Comparison of ENCODE assay signal across 1 cellular context in the genomic region with DNA sequence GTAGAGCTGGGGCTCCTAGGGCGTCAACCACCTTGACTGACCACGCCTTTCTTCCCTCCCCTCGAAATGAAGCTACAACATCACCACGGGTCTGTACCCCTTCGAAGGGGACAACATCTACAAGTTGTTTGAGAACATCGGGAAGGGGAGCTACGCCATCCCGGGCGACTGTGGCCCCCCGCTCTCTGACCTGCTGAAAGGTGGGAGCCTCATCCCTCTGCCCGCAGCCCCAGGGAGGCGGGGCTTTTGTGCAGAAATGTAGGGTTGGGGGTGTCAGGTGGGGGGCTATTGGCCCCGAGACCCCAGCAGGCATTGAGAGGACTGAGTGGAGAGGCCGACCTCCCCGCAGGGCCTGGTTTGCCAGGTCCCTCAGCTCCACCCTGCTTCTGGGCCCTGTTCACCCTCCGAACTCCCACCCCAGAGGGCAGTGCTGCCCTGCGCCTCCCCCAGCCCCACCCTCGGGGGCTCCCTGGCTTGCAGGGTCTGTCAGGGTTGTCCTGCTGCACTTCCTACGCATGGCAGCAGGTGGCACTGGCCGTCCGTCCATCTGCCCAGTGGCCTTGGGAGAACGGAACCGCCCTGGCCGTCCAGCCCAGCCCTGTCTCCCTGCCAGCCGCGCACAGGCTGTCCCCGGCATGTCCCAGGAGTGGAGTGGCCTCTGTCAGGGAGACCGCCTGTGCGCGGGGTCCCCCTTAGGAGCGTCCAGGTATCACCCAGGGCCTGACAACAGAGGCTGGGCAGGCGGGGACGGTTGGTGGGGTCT.
TF ChIP-seq lines count a peak whose summit lies in the region.

No MANE protein-coding gene starts in this region.

TF ChIP-seq in GM23338, 12 proteins besides CTCF, POLR2A, EP300 and RAD21 (continued from another document):
- TF ChIP-seq, protein P1, sequence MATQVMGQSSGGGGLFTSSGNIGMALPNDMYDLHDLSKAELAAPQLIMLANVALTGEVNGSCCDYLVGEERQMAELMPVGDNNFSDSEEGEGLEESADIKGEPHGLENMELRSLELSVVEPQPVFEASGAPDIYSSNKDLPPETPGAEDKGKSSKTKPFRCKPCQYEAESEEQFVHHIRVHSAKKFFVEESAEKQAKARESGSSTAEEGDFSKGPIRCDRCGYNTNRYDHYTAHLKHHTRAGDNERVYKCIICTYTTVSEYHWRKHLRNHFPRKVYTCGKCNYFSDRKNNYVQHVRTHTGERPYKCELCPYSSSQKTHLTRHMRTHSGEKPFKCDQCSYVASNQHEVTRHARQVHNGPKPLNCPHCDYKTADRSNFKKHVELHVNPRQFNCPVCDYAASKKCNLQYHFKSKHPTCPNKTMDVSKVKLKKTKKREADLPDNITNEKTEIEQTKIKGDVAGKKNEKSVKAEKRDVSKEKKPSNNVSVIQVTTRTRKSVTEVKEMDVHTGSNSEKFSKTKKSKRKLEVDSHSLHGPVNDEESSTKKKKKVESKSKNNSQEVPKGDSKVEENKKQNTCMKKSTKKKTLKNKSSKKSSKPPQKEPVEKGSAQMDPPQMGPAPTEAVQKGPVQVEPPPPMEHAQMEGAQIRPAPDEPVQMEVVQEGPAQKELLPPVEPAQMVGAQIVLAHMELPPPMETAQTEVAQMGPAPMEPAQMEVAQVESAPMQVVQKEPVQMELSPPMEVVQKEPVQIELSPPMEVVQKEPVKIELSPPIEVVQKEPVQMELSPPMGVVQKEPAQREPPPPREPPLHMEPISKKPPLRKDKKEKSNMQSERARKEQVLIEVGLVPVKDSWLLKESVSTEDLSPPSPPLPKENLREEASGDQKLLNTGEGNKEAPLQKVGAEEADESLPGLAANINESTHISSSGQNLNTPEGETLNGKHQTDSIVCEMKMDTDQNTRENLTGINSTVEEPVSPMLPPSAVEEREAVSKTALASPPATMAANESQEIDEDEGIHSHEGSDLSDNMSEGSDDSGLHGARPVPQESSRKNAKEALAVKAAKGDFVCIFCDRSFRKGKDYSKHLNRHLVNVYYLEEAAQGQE (IDR thresholded peaks at IDR 0.05; ENCODE audit: unreplicated experiment): no peak
- TF ChIP-seq CREB1 (CRISPR knock-in tag; IDR thresholded peaks at IDR 0.05; ENCODE audit: low read depth) (no peak), POLR2AphosphoS5 (IDR thresholded peaks at IDR 0.05; ENCODE audit: low read depth) (no peak), ZNF114 (CRISPR knock-in tag; IDR thresholded peaks at IDR 0.05) (no peak), EZH2 (IDR thresholded peaks at IDR 0.05; ENCODE audit: low read depth, unreplicated experiment) (no peak), EZH2phosphoT487 (IDR thresholded peaks at IDR 0.05; ENCODE audit: unreplicated experiment) (no peak)
- TF ChIP-seq, protein P2, sequence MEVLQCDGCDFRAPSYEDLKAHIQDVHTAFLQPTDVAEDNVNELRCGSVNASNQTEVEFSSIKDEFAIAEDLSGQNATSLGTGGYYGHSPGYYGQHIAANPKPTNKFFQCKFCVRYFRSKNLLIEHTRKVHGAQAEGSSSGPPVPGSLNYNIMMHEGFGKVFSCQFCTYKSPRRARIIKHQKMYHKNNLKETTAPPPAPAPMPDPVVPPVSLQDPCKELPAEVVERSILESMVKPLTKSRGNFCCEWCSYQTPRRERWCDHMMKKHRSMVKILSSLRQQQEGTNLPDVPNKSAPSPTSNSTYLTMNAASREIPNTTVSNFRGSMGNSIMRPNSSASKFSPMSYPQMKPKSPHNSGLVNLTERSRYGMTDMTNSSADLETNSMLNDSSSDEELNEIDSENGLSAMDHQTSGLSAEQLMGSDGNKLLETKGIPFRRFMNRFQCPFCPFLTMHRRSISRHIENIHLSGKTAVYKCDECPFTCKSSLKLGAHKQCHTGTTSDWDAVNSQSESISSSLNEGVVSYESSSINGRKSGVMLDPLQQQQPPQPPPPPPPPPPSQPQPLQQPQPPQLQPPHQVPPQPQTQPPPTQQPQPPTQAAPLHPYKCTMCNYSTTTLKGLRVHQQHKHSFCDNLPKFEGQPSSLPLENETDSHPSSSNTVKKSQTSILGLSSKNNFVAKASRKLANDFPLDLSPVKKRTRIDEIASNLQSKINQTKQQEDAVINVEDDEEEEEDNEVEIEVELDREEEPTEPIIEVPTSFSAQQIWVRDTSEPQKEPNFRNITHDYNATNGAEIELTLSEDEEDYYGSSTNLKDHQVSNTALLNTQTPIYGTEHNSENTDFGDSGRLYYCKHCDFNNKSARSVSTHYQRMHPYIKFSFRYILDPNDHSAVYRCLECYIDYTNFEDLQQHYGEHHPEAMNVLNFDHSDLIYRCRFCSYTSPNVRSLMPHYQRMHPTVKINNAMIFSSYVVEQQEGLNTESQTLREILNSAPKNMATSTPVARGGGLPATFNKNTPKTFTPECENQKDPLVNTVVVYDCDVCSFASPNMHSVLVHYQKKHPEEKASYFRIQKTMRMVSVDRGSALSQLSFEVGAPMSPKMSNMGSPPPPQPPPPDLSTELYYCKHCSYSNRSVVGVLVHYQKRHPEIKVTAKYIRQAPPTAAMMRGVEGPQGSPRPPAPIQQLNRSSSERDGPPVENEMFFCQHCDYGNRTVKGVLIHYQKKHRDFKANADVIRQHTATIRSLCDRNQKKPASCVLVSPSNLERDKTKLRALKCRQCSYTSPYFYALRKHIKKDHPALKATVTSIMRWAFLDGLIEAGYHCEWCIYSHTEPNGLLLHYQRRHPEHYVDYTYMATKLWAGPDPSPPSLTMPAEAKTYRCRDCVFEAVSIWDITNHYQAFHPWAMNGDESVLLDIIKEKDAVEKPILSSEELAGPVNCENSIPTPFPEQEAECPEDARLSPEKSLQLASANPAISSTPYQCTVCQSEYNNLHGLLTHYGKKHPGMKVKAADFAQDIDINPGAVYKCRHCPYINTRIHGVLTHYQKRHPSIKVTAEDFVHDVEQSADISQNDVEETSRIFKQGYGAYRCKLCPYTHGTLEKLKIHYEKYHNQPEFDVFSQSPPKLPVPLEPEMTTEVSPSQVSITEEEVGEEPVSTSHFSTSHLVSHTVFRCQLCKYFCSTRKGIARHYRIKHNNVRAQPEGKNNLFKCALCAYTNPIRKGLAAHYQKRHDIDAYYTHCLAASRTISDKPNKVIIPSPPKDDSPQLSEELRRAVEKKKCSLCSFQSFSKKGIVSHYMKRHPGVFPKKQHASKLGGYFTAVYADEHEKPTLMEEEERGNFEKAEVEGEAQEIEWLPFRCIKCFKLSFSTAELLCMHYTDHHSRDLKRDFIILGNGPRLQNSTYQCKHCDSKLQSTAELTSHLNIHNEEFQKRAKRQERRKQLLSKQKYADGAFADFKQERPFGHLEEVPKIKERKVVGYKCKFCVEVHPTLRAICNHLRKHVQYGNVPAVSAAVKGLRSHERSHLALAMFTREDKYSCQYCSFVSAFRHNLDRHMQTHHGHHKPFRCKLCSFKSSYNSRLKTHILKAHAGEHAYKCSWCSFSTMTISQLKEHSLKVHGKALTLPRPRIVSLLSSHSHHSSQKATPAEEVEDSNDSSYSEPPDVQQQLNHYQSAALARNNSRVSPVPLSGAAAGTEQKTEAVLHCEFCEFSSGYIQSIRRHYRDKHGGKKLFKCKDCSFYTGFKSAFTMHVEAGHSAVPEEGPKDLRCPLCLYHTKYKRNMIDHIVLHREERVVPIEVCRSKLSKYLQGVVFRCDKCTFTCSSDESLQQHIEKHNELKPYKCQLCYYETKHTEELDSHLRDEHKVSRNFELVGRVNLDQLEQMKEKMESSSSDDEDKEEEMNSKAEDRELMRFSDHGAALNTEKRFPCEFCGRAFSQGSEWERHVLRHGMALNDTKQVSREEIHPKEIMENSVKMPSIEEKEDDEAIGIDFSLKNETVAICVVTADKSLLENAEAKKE (CRISPR knock-in tag; IDR thresholded peaks at IDR 0.05): no peak
- TF ChIP-seq, protein P3, sequence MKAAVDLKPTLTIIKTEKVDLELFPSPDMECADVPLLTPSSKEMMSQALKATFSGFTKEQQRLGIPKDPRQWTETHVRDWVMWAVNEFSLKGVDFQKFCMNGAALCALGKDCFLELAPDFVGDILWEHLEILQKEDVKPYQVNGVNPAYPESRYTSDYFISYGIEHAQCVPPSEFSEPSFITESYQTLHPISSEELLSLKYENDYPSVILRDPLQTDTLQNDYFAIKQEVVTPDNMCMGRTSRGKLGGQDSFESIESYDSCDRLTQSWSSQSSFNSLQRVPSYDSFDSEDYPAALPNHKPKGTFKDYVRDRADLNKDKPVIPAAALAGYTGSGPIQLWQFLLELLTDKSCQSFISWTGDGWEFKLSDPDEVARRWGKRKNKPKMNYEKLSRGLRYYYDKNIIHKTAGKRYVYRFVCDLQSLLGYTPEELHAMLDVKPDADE (IDR thresholded peaks at IDR 0.05): no peak
